11 cellular contexts compared by ENCODE assay signal in genomic region chr13:25469179-25469545, GRCh38.
DNase-seq lines count a peak whose midpoint lies in the region; ATAC-seq and TF ChIP-seq lines count a peak whose summit lies in the region.
"Had no signal": no experiment of that assay in that cellular context is flagged by ENCODE, and none has a peak within 500 bp of the region (broad histone marks: within the 10 kb centered on the region; RNA-seq: fewer than 3 reads in every experiment).

No MANE protein-coding gene starts in this region.

- WGBS in psoas muscle, 3 donors: 3 to 7% (median 5%) methylated on average over 15 to 20 of the region's 20 CpGs

- no peak overlapping the region for H3K27ac Mint-ChIP-seq in activated CD4-positive, alpha-beta T cell treated with anti-CD3 and anti-CD28 coated beads, Interleukin-2, amount 10 ng/mL, durations not matched to agents 24 days and 14 days
- H3K27ac Mint-ChIP-seq in activated T-helper 1 cell treated with anti-CD3 and anti-CD28 coated beads, Interleukin-12 subunit alpha, Interleukin-12 subunit beta, Interleukin-2, Interleukin-4 antibody, amounts not matched to agents 30 ng/mL and 10 ng/mL and 1 ng/mL, durations not matched to agents 14 hours and 24 hours and 36 hours: no peak overlapping the region

- no peaks in the 10 kb centered on the region for H3K36me3 ChIP-seq in psoas muscle (ENCODE audit: insufficient read depth in 1 of 2, low read depth in 1 of 2)
- H3K36me3 ChIP-seq: tibial nerve had no signal

- peaks cover 2% of the 10 kb centered on the region for H3K9me3 Mint-ChIP-seq in activated CD4-positive, alpha-beta T cell treated with anti-CD3 and anti-CD28 coated beads, Interleukin-2, amount 10 ng/mL, durations not matched to agents 24 days and 14 days
- H3K9me3 Mint-ChIP-seq in activated T-helper 1 cell treated with anti-CD3 and anti-CD28 coated beads, Interleukin-12 subunit alpha, Interleukin-12 subunit beta, Interleukin-2, Interleukin-4 antibody, amounts not matched to agents 30 ng/mL and 10 ng/mL and 1 ng/mL, durations not matched to agents 14 hours and 24 hours and 36 hours: no peaks in the 10 kb centered on the region

- peak overlapping the region; percentile 65 for H3K4me3 Mint-ChIP-seq in activated CD4-positive, alpha-beta T cell treated with anti-CD3 and anti-CD28 coated beads, Interleukin-2, amount 10 ng/mL, durations not matched to agents 24 days and 14 days
- H3K4me3 Mint-ChIP-seq in activated T-helper 1 cell treated with anti-CD3 and anti-CD28 coated beads, Interleukin-12 subunit alpha, Interleukin-12 subunit beta, Interleukin-2, Interleukin-4 antibody, amounts not matched to agents 30 ng/mL and 10 ng/mL and 1 ng/mL, durations not matched to agents 14 hours and 24 hours and 36 hours: peak overlapping the region; percentile 40

- H3K27me3 ChIP-seq in psoas muscle (ENCODE audit: insufficient read depth in 3 of 3, low read length in 2 of 3): peaks cover 5 to 42% (median 7%) of the 10 kb centered on the region in 3 donors

- H3K27ac ChIP-seq in psoas muscle: no peak overlapping the region
- H3K27ac ChIP-seq: PC-9, tibial nerve had no signal

- H3K9me3 ChIP-seq in psoas muscle: no peaks in the 10 kb centered on the region
- H3K9me3 ChIP-seq: tibial nerve had no signal

- no peak for DNase-seq in activated CD4-positive, alpha-beta T cell treated with anti-CD3 and anti-CD28 coated beads, Interleukin-2, amount 10 ng/mL, durations not matched to agents 24 days and 14 days
- no peak for DNase-seq in activated CD4-positive, alpha-beta T cell treated with anti-CD3 and anti-CD28 coated beads, Interleukin-2, amount 50 U/mL, for 48 hours
- no peak for DNase-seq in activated T-helper 1 cell treated with anti-CD3 and anti-CD28 coated beads, Interleukin-12 subunit alpha, Interleukin-12 subunit beta, Interleukin-2, Interleukin-4 antibody, amounts not matched to agents 30 ng/mL and 10 ng/mL and 1 ng/mL, durations not matched to agents 14 hours and 24 hours and 36 hours (ENCODE audit: low spot score)
- DNase-seq in retinal pigment epithelial cell (ENCODE audit: low read depth) (no peak), psoas muscle (no peak), NCI-H226 (no peak)
- DNase-seq: MV-4-11, PC-9 had no signal

- H3K4me1 ChIP-seq in psoas muscle: no peaks in the 10 kb centered on the region

- intact Hi-C loops in activated CD4-positive, alpha-beta T cell treated with anti-CD3 and anti-CD28 coated beads, Interleukin-2, amount 10 ng/mL, durations not matched to agents 24 days and 14 days (cut with micrococcal nuclease): no loop called here
- intact Hi-C loops in activated T-helper 1 cell treated with anti-CD3 and anti-CD28 coated beads, Interleukin-12 subunit alpha, Interleukin-12 subunit beta, Interleukin-2, Interleukin-4 antibody, amounts not matched to agents 30 ng/mL and 10 ng/mL and 1 ng/mL, durations not matched to agents 14 hours and 24 hours and 36 hours (cut with micrococcal nuclease): no loop called here
- intact Hi-C loops in psoas muscle (cut with DNase I): no loop called here

- no peaks in the 10 kb centered on the region for H3K36me3 Mint-ChIP-seq in activated CD4-positive, alpha-beta T cell treated with anti-CD3 and anti-CD28 coated beads, Interleukin-2, amount 10 ng/mL, durations not matched to agents 24 days and 14 days (ENCODE audit: low read depth)
- peaks cover 2% of the 10 kb centered on the region for H3K36me3 Mint-ChIP-seq in activated T-helper 1 cell treated with anti-CD3 and anti-CD28 coated beads, Interleukin-12 subunit alpha, Interleukin-12 subunit beta, Interleukin-2, Interleukin-4 antibody, amounts not matched to agents 30 ng/mL and 10 ng/mL and 1 ng/mL, durations not matched to agents 14 hours and 24 hours and 36 hours (ENCODE audit: low read depth)

- H3K27me3 Mint-ChIP-seq in activated CD4-positive, alpha-beta T cell treated with anti-CD3 and anti-CD28 coated beads, Interleukin-2, amount 10 ng/mL, durations not matched to agents 24 days and 14 days: peaks cover 46% of the 10 kb centered on the region
- peaks cover 42% of the 10 kb centered on the region for H3K27me3 Mint-ChIP-seq in activated T-helper 1 cell treated with anti-CD3 and anti-CD28 coated beads, Interleukin-12 subunit alpha, Interleukin-12 subunit beta, Interleukin-2, Interleukin-4 antibody, amounts not matched to agents 30 ng/mL and 10 ng/mL and 1 ng/mL, durations not matched to agents 14 hours and 24 hours and 36 hours (ENCODE audit: insufficient read depth)

- peaks cover 4% of the 10 kb centered on the region for H3K4me1 Mint-ChIP-seq in activated CD4-positive, alpha-beta T cell treated with anti-CD3 and anti-CD28 coated beads, Interleukin-2, amount 10 ng/mL, durations not matched to agents 24 days and 14 days
- peaks cover 5% of the 10 kb centered on the region for H3K4me1 Mint-ChIP-seq in activated T-helper 1 cell treated with anti-CD3 and anti-CD28 coated beads, Interleukin-12 subunit alpha, Interleukin-12 subunit beta, Interleukin-2, Interleukin-4 antibody, amounts not matched to agents 30 ng/mL and 10 ng/mL and 1 ng/mL, durations not matched to agents 14 hours and 24 hours and 36 hours (ENCODE audit: low read depth)

- ATAC-seq in HG03460 (IDR thresholded peaks at IDR 0.05; ENCODE audit: unreplicated experiment) (no peak), psoas muscle (no peak)

- H3K4me3 ChIP-seq in iPS-11a (ENCODE audit: low read depth, low read length): peak overlapping the region; percentile 50
- peak overlapping the region; percentile 52 for H3K4me3 ChIP-seq in retinal pigment epithelial cell (ENCODE audit: low read length)
- no peak overlapping the region for H3K4me3 ChIP-seq in psoas muscle
- H3K4me3 ChIP-seq: PC-9 had no signal

- TF ChIP-seq CTCF in retinal pigment epithelial cell (conservative IDR thresholded peaks at IDR 0.05; ENCODE audit: low read depth, low read length) (no peak), psoas muscle (IDR thresholded peaks at IDR 0.05) (no peak)
